In the genomic region with DNA sequence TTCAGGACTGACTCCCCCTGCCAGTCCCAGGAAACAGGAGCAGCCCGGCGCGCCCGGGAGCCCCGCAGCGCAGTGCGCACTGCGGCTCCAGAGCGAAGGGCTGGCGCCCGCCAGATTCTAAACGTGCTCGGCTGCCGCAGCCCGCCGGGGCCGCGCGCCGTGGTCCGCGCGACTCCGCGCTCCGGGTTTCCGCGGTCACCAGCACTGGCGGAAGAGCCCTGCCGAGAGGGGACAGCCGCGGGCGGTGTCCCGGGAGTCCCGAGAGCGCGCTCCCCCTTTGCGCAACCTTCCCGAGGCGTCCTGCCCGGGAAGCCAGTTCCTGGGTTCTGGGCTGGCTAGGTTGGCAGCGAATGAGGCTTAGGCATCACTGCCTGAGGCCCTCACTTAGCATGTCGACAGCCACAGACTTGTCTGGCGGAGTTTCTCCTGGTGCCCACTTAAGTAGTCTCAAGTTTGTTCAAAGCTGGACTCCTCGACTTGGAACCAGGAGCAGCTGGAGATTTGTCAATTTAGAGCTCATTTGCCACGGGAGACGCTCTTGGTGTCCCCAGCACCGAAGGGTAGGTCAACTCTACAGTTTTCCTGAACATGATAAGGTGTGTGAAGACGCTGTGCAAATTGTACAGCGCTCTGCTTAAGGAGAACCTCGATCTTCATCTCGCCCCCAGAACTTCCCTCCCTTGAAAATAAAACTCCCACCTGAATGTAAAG, we compare ENCODE assay signal across 1 cellular context.
A peak's percentile ranks its signal among the peaks of the same experiment; 100 is the strongest.
TF ChIP-seq lines count a peak whose summit lies in the region.

No MANE protein-coding gene starts in this region.

TF ChIP-seq in HepG2, 621 proteins besides CTCF, POLR2A, EP300 and RAD21 (continued from another document and continues in another):
- peak; percentile 51; the same call in 1 of the 2 replicates for TF ChIP-seq STAT6 (CRISPR knock-in tag; IDR thresholded peaks at IDR 0.05; ENCODE audit: borderline replicate concordance)
- TF ChIP-seq FOXM1 (CRISPR knock-in tag; IDR thresholded peaks at IDR 0.05) = peak; percentile 77; the same call in 1 of the 2 replicates
- TF ChIP-seq ATF7 (IDR thresholded peaks at IDR 0.05) = no peak
- 0 out of 2 replicates have a peak, but pooled peaks have one; percentile 25 for TF ChIP-seq ATF7 (CRISPR knock-in tag; IDR thresholded peaks at IDR 0.05)
- TF ChIP-seq CEBPG (CRISPR knock-in tag; IDR thresholded peaks at IDR 0.05) = peak; percentile 99
- TF ChIP-seq, protein P1, sequence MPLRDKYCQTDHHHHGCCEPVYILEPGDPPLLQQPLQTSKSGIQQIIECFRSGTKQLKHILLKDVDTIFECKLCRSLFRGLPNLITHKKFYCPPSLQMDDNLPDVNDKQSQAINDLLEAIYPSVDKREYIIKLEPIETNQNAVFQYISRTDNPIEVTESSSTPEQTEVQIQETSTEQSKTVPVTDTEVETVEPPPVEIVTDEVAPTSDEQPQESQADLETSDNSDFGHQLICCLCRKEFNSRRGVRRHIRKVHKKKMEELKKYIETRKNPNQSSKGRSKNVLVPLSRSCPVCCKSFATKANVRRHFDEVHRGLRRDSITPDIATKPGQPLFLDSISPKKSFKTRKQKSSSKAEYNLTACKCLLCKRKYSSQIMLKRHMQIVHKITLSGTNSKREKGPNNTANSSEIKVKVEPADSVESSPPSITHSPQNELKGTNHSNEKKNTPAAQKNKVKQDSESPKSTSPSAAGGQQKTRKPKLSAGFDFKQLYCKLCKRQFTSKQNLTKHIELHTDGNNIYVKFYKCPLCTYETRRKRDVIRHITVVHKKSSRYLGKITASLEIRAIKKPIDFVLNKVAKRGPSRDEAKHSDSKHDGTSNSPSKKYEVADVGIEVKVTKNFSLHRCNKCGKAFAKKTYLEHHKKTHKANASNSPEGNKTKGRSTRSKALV (CRISPR knock-in tag; IDR thresholded peaks at IDR 0.05) = peak; percentile 100
- 0 out of 2 replicates have a peak, but pooled peaks have one; percentile 34 for TF ChIP-seq ZNF570 (CRISPR knock-in tag; IDR thresholded peaks at IDR 0.05; ENCODE audit: borderline replicate concordance)
- no peak for TF ChIP-seq MZF1 (CRISPR knock-in tag; IDR thresholded peaks at IDR 0.05; ENCODE audit: borderline replicate concordance)
- no peak for TF ChIP-seq ZNF530 (CRISPR knock-in tag; IDR thresholded peaks at IDR 0.05; ENCODE audit: low read depth)
- TF ChIP-seq ZNF441 (CRISPR knock-in tag; IDR thresholded peaks at IDR 0.05; ENCODE audit: borderline replicate concordance) = peak; percentile 91; the same call in 1 of the 2 replicates
- peak; percentile 93; the same call in 1 of the 2 replicates for TF ChIP-seq ZNF639 (CRISPR knock-in tag; conservative IDR thresholded peaks at IDR 0.05)
- no peak for TF ChIP-seq ZFP1 (CRISPR knock-in tag; IDR thresholded peaks at IDR 0.05)
- no peak for TF ChIP-seq NFE2L1 (CRISPR knock-in tag; IDR thresholded peaks at IDR 0.05; ENCODE audit: borderline replicate concordance)
- TF ChIP-seq TEAD2 (CRISPR knock-in tag; IDR thresholded peaks at IDR 0.05) = peak; percentile 86; the same call in 1 of the 2 replicates
- no peak for TF ChIP-seq NONO (IDR thresholded peaks at IDR 0.05)
- peak; percentile 95 for TF ChIP-seq NONO (CRISPR knock-in tag; conservative IDR thresholded peaks at IDR 0.05)
- TF ChIP-seq ATRX (CRISPR knock-in tag; IDR thresholded peaks at IDR 0.05; ENCODE audit: borderline replicate concordance) = no peak
- TF ChIP-seq ISL2 (CRISPR knock-in tag; IDR thresholded peaks at IDR 0.05) = peak; percentile 91
- peak; percentile 87; the same call in 1 of the 2 replicates for TF ChIP-seq IRF1 (CRISPR knock-in tag; IDR thresholded peaks at IDR 0.05; ENCODE audit: low read depth)
- TF ChIP-seq AHDC1 (CRISPR knock-in tag; IDR thresholded peaks at IDR 0.05; ENCODE audit: borderline replicate concordance) = peak; percentile 63
- TF ChIP-seq ARHGAP35 (CRISPR knock-in tag; IDR thresholded peaks at IDR 0.05; ENCODE audit: borderline replicate concordance) = peak; percentile 57; the same call in 1 of the 2 replicates
- TF ChIP-seq ARID2 (CRISPR knock-in tag; IDR thresholded peaks at IDR 0.05; ENCODE audit: borderline replicate concordance) = peak; percentile 82; the same call in 1 of the 2 replicates
- peak; percentile 99; the same call in 1 of the 2 replicates for TF ChIP-seq KAT7 (CRISPR knock-in tag; IDR thresholded peaks at IDR 0.05; ENCODE audit: borderline replicate concordance)
- peak; percentile 93; the same call in 1 of the 2 replicates for TF ChIP-seq CREBL2 (CRISPR knock-in tag; IDR thresholded peaks at IDR 0.05; ENCODE audit: borderline replicate concordance)
- no peak; the same call in 1 of the 2 replicates for TF ChIP-seq DDIT3 (CRISPR knock-in tag; IDR thresholded peaks at IDR 0.05)
- TF ChIP-seq MED13 (CRISPR knock-in tag; IDR thresholded peaks at IDR 0.05) = peak; percentile 93
- 0 out of 2 replicates have a peak, but pooled peaks have one; percentile 92 for TF ChIP-seq HOXD1 (CRISPR knock-in tag; IDR thresholded peaks at IDR 0.05)
- peak; percentile 97 for TF ChIP-seq CCDC6 (CRISPR knock-in tag; IDR thresholded peaks at IDR 0.05)
- peak; percentile 63 for TF ChIP-seq GATAD1 (CRISPR knock-in tag; IDR thresholded peaks at IDR 0.05)
- no peak for TF ChIP-seq NFE2L2 (IDR thresholded peaks at IDR 0.05; ENCODE audit: low read length)
- peak; percentile 72; the same call in 1 of the 2 replicates for TF ChIP-seq ZNF253 (CRISPR knock-in tag; IDR thresholded peaks at IDR 0.05; ENCODE audit: borderline replicate concordance)
- TF ChIP-seq ZNF407 (CRISPR knock-in tag; IDR thresholded peaks at IDR 0.05; ENCODE audit: not compliant biosample characterization) = peak; percentile 49
